ENCODE assay signal across 8 cellular contexts in the genomic region with DNA sequence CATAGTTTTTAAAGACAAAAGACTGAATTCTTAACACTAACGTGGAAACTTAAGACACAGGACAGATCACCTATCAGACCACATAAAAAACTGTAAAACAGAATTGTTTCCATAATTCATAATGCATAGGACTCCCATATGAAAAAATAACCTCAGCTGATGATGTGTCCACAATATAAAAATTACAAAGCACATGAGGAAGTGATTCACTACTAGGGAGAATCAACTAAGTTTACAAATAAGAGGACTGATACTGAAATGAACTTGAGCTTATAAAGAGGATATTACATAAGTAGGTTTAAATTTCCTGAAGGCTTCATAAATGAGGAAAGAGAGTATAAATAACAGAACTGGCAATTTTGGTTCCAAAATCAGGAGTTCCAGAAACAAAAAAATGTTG.
"Had no signal": no experiment of that assay in that cellular context is flagged by ENCODE, and none has a peak within 500 bp of the region (broad histone marks: within the 10 kb centered on the region; RNA-seq: fewer than 3 reads in every experiment).

No MANE protein-coding gene starts in this region.

- H3K4me3 ChIP-seq: GM23338, K562 had no signal

- FAIRE-seq: H1, H54, HTR-8/SVneo, K562 had no signal

- H2AFZ ChIP-seq: GM23338 had no signal

- DNase-seq: H9, HCEC 1CT, IMR-90 had no signal

- H3K4me2 ChIP-seq: GM23338 had no signal
